Comparison of ENCODE assay signal across 8 cellular contexts in genomic region chr19:42075364-42075615, GRCh38. TPM values are rescaled to one million over a fixed set of nuclear protein-coding genes. Genes with fewer than 3 reads are reported as not detected.
A peak's percentile ranks its signal among the peaks of the same experiment; 100 is the strongest.
DNase-seq lines count a peak whose midpoint lies in the region; ATAC-seq and TF ChIP-seq lines count a peak whose summit lies in the region.

No MANE protein-coding gene starts in this region.

- H3K9me3 ChIP-seq in T-helper 17 cell (ENCODE audit: control insufficient read depth, low read length, poor library complexity, severe bottlenecking), result no peaks in the 10 kb centered on the region
- H3K9me3 ChIP-seq in gastrocnemius medialis, result no peaks in the 10 kb centered on the region

- H3K27me3 Mint-ChIP-seq in T-helper 1 cell treated with Interleukin-12 subunit alpha and Interleukin-12 subunit beta and Interleukin-4 antibody, amounts not matched to agents 30 μg/mL and 1 μg/mL, for 36 hours (ENCODE audit: low read depth), result peaks cover 7% of the 10 kb centered on the region
- H3K27me3 Mint-ChIP-seq in T-helper 17 cell, result no peaks in the 10 kb centered on the region

- peak overlapping the region; percentile 63 to 95 (median 76) for H3K4me3 ChIP-seq in gastrocnemius medialis

- TF ChIP-seq POLR2A in gastrocnemius medialis (IDR thresholded peaks at IDR 0.05), result no peak

- intact Hi-C loops in gastrocnemius medialis (cut with DNase I; ENCODE audit: low total_unique reads), result loop anchor here (5.0 kb wide), 1 partner anchor 213 kb away; the partner anchor contains the start of gene RPS19

- in situ Hi-C loops in gastrocnemius medialis (cut with MboI; ENCODE audit: low sequenced_read_pairs in 4 of 4), result no loop called here

- peak; percentile 0 for ATAC-seq in T-helper 17 cell
- ATAC-seq in foreskin keratinocyte, result no peak
- ATAC-seq in gastrocnemius medialis, result peak; percentile 17 to 25
- ATAC-seq in HG02938 (IDR thresholded peaks at IDR 0.05; ENCODE audit: unreplicated experiment), result no peak

- TF ChIP-seq CTCF in foreskin keratinocyte (conservative IDR thresholded peaks at IDR 0.05), result no peak
- no peak for TF ChIP-seq CTCF in gastrocnemius medialis (IDR thresholded peaks at IDR 0.05 in 4 of 5, conservative IDR thresholded peaks at IDR 0.05 in 1 of 5)

- H3K36me3 Mint-ChIP-seq in T-helper 1 cell treated with Interleukin-12 subunit alpha and Interleukin-12 subunit beta and Interleukin-4 antibody, amounts not matched to agents 30 μg/mL and 1 μg/mL, for 36 hours (ENCODE audit: low read depth), result peaks cover 12% of the 10 kb centered on the region
- peaks cover 3% of the 10 kb centered on the region for H3K36me3 Mint-ChIP-seq in T-helper 17 cell (ENCODE audit: low read depth)

- H3K4me1 ChIP-seq in foreskin keratinocyte (peaks cover 8% of the 10 kb centered on the region), gastrocnemius medialis (peaks cover 15 to 18% of the 10 kb centered on the region in 2 donors)

- peak overlapping the region; percentile 97 for H3K4me3 Mint-ChIP-seq in T-helper 1 cell treated with Interleukin-12 subunit alpha and Interleukin-12 subunit beta and Interleukin-4 antibody, amounts not matched to agents 30 μg/mL and 1 μg/mL, for 36 hours
- H3K4me3 Mint-ChIP-seq in T-helper 17 cell, result peak overlapping the region; percentile 92

- H3K27me3 ChIP-seq in foreskin keratinocyte (peaks cover 3% of the 10 kb centered on the region), gastrocnemius medialis (no peaks in the 10 kb centered on the region)

- H3K27ac ChIP-seq in foreskin keratinocyte (peak overlapping the region; percentile 95), gastrocnemius medialis (peak overlapping the region; percentile 93 to 100 (median 96))

- peak overlapping the region; percentile 100 for H3K27ac Mint-ChIP-seq in T-helper 1 cell treated with Interleukin-12 subunit alpha and Interleukin-12 subunit beta and Interleukin-4 antibody, amounts not matched to agents 30 μg/mL and 1 μg/mL, for 36 hours
- H3K27ac Mint-ChIP-seq in T-helper 17 cell, result peak overlapping the region; percentile 97

- peaks cover 0 to 20% of the 10 kb centered on the region in 2 donors for H3K36me3 ChIP-seq in gastrocnemius medialis

- peaks cover 40% of the 10 kb centered on the region for H3K4me1 Mint-ChIP-seq in T-helper 1 cell treated with Interleukin-12 subunit alpha and Interleukin-12 subunit beta and Interleukin-4 antibody, amounts not matched to agents 30 μg/mL and 1 μg/mL, for 36 hours (ENCODE audit: low read depth)
- peaks cover 31% of the 10 kb centered on the region for H3K4me1 Mint-ChIP-seq in T-helper 17 cell

- no peaks in the 10 kb centered on the region for H3K9me3 Mint-ChIP-seq in T-helper 1 cell treated with Interleukin-12 subunit alpha and Interleukin-12 subunit beta and Interleukin-4 antibody, amounts not matched to agents 30 μg/mL and 1 μg/mL, for 36 hours

- DNase-seq in T-helper 1 cell (no peak), T-helper 17 cell (no peak), foreskin keratinocyte (peak in 1 of 2 donors; percentile 19), gastrocnemius medialis (no peak), T-helper 9 cell (no peak), DMS 273 treated with DMSO at 0.1 percent for 48 hours (lab: John Stamatoyannopoulos, UW) (no peak)

RNA-seq across cellular contexts. Expression of gene ZNF574, which starts 0.7 kb away (rescaled TPM):
- total RNA-seq in T-helper 17 cell (10 to 100 TPM; 23.1 to 23.6 TPM), foreskin keratinocyte (16.0 and 17.7 TPM in 2 replicates), gastrocnemius medialis (10 to 100 TPM; 10.8 to 15.1 (median 13.8) TPM)
- polyA plus RNA-seq in foreskin keratinocyte, result 11.9 and 12.0 TPM in 2 replicates

RNA-seq across cellular contexts. Expression of gene GRIK5, which starts 5.3 kb away (rescaled TPM):
- total RNA-seq in T-helper 17 cell, result under 1 TPM; 0.42 to 0.55 TPM
- total RNA-seq in foreskin keratinocyte, result 0.07 and 0.11 TPM in 2 replicates
- 0.06 and 0.19 TPM in 2 replicates for polyA plus RNA-seq in foreskin keratinocyte
- total RNA-seq in gastrocnemius medialis, result 1 to 10 TPM in 1 of 4 donors, under 1 TPM in 2, not detected in 1; 0.20 to 1.0 (median 0.62) TPM

RNA-seq across cellular contexts. Expression of gene POU2F2, which starts 57.0 kb away (rescaled TPM):
- total RNA-seq in T-helper 17 cell (10 to 100 TPM; 24.5 to 42.7 TPM), foreskin keratinocyte (34.4 and 37.3 TPM in 2 replicates), gastrocnemius medialis (1 to 10 TPM in 2 of 4 donors, under 1 TPM in 1, not detected in 1; 0.26 to 1.7 (median 1.6) TPM)
- polyA plus RNA-seq in foreskin keratinocyte, result 49.6 and 59.3 TPM in 2 replicates

Comparison
In these comparisons a context has a peak if more than half of its experiments do, and no peak if none do; other contexts are left out.
1. ATAC-seq: peak in T-helper 17 cell (single experiment) and gastrocnemius medialis (2 of 2); none in foreskin keratinocyte (single experiment) and HG02938 (single experiment).
2. RNA of gene POU2F2, which starts 57.0 kb away (total RNA-seq): 24.5 to 42.7 TPM in T-helper 17 cell and 34.4 to 37.3 TPM in foreskin keratinocyte; 0.26 to 1.7 TPM in gastrocnemius medialis; every median in the first group is over 4 times any median in the second.